Comparison of ENCODE assay signal across 8 cellular contexts in genomic region chr10:59908808-59909143, GRCh38. TPM values are rescaled to one million over a fixed set of nuclear protein-coding genes. Genes with fewer than 3 reads are reported as not detected.
DNase-seq lines count a peak whose midpoint lies in the region; ATAC-seq and TF ChIP-seq lines count a peak whose summit lies in the region.

No MANE protein-coding gene starts in this region.

- intact Hi-C loops in mammary epithelial cell (cut with micrococcal nuclease), result loop anchor here (5.0 kb wide), 1 partner anchor 101 kb away; no protein-coding TSS in a partner anchor

- peaks cover 1 to 10% (median 8%) of the 10 kb centered on the region in 7 donors for H3K9me3 Mint-ChIP-seq in naive B cell

- CTCF ChIA-PET in mammary epithelial cell (lab: Charles Lee; ENCODE audit: low non-redundant PET), result no interaction called here

- H3K79me2 ChIP-seq in mammary epithelial cell (ENCODE audit: insufficient read depth, low read length), result peaks cover 25% of the 10 kb centered on the region

- no peak for ATAC-seq in naive B cell (ENCODE audit: low read depth in 2 of 2)
- ATAC-seq in GM21360 (IDR thresholded peaks at IDR 0.05; ENCODE audit: unreplicated experiment), result no peak

- dilution Hi-C loops in mammary epithelial cell (cut with HindIII; ENCODE audit: low sequenced_read_pairs), result no loop called here

- H3K4me1 ChIP-seq in mammary epithelial cell (ENCODE audit: insufficient read depth, low read length), result peaks cover 32% of the 10 kb centered on the region

- WGBS in mammary epithelial cell (ENCODE audit: low coverage, missing lambda C conversion rate), result 54% methylated on average over 4 of the region's 4 CpGs

- H3K27me3 Mint-ChIP-seq in naive B cell, result peaks cover 0 to 4% (median 0%) of the 10 kb centered on the region in 3 donors

- no peaks in the 10 kb centered on the region for H3K36me3 ChIP-seq in mammary epithelial cell (ENCODE audit: insufficient read depth, low read length)

- H3K9ac ChIP-seq in mammary epithelial cell (ENCODE audit: insufficient read depth, low read length), result no peak overlapping the region

- H3K27me3 ChIP-seq in HL-60 (ENCODE audit: insufficient read depth, poor library complexity, severe bottlenecking), result no peaks in the 10 kb centered on the region
- no peaks in the 10 kb centered on the region for H3K27me3 ChIP-seq in mammary epithelial cell (ENCODE audit: insufficient read depth, low read length)

- BruUV-seq in mammary epithelial cell (replicated peaks; lab: Mats Ljungman, UMichigan), result no TSS peak

- H3K4me2 ChIP-seq in mammary epithelial cell (ENCODE audit: insufficient read depth, low read depth, low read length), result peak overlapping the region; percentile 92

- DNase-seq in HL-60 (ENCODE audit: low read depth in 1 of 2, low spot score in 1 of 2) (no peak), mammary epithelial cell (no peak), naive B cell (no peak), SIG-M5 (lab: John Stamatoyannopoulos, UW) (no peak), superior temporal gyrus (ENCODE audit: extremely low spot score) (no peak), HK-2 (ENCODE audit: unreplicated experiment) (no peak)

- H3K4me3 Mint-ChIP-seq in naive B cell, result peak overlapping the region; percentile 87 to 99 (median 98)

- peak overlapping the region; percentile 87 for H2AFZ ChIP-seq in mammary epithelial cell (ENCODE audit: low read depth, low read length)

- peak overlapping the region; percentile 90 to 98 (median 95) for H3K27ac Mint-ChIP-seq in naive B cell

- TF ChIP-seq CTCF in 22Rv1 (IDR thresholded peaks at IDR 0.05) (no peak), HL-60 (IDR thresholded peaks at IDR 0.05; ENCODE audit: insufficient read depth, low read length) (no peak), mammary epithelial cell (conservative IDR thresholded peaks at IDR 0.05 in 1 of 2, IDR thresholded peaks at IDR 0.05 in 1 of 2; ENCODE audit: extremely low read depth in 1 of 2, insufficient read depth in 1 of 2, low read depth in 1 of 2, low read length in 2 of 2) (no peak)

- H3K9me3 ChIP-seq in mammary epithelial cell (replicated peaks; ENCODE audit: insufficient read depth, low read length), result peaks cover 3% of the 10 kb centered on the region

- H3K4me3 ChIP-seq in HL-60 (replicated peaks; ENCODE audit: insufficient read depth, low read length) (no peak overlapping the region), mammary epithelial cell (replicated peaks in 1 of 3; ENCODE audit: insufficient read depth in 1 of 3, low read depth in 2 of 3, low read length in 3 of 3) (peak overlapping the region in 1 of 3 experiments; percentile 97)

- H4K20me1 ChIP-seq in mammary epithelial cell (ENCODE audit: insufficient read depth, low read length), result no peaks in the 10 kb centered on the region

- H3K36me3 Mint-ChIP-seq in naive B cell, result peaks cover 2 to 4% of the 10 kb centered on the region in 2 donors

- H3K27ac ChIP-seq in 22Rv1 (peak overlapping the region; percentile 93), HL-60 (replicated peaks) (peak overlapping the region; percentile 87), mammary epithelial cell (ENCODE audit: insufficient read depth, low read depth, low read length) (peak overlapping the region; percentile 98)

- in situ Hi-C loops in mammary epithelial cell (cut with MboI; ENCODE audit: low sequenced_read_pairs in 2 of 2), result loop anchor here in 1 of 2 donors (5.0 kb wide), 1 partner anchor 36 kb away; no protein-coding TSS in a partner anchor

- peaks cover 36 to 41% (median 41%) of the 10 kb centered on the region in 3 donors for H3K4me1 Mint-ChIP-seq in naive B cell

RNA-seq across cellular contexts. Expression of gene CCDC6, which starts 2.4 kb away (rescaled TPM):
- 10 to 100 TPM; 52.4 to 76.0 TPM for total RNA-seq in mammary epithelial cell
- 31.9 TPM for polyA plus RNA-seq in mammary epithelial cell
- 65.6 TPM for polyA minus RNA-seq in mammary epithelial cell
- polyA plus RNA-seq in naive B cell (ENCODE audit: low read depth in 6 of 6), result 10 to 100 TPM in 4 of 6 donors, 1 to 10 TPM in 2; 7.8 to 20.9 (median 11.7) TPM
